In the genomic region with DNA sequence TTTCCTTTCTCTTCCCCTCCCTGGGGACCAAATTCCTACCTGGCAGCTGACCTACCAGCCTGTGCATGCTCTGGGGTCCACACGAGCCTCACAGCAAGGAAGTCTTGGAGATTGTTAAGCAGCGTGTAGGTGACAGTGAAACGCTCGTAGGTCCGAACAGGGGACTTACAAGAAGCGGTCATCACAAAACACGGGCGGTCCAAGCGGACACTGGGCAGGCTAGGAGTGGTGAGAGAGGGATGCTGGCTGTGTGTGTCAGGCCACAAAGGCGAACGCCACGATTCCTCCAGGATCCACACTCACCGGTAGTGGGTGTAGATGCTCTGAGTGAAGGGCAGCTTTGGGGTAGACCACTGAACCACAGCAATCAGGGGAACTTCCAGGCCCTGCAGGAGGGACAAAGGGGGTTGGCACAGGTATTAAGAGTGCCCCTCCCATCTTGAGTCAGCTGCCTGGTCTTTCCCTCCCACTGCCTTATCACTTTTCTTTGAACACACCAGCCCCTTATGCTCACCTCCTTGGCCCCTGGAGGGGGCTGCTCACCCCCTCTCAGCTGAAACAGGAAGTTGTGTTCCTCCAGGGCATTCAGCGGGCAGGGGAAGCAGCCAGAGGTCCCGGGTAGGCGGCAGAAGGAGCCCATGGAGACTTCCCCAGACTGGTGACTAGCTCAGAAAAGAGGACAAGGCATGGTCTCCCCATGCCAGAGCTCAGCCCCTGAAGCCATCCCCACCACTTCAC, we compare ENCODE assay signal across 2 cellular contexts.
TF ChIP-seq lines count a peak whose summit lies in the region.

No MANE protein-coding gene starts in this region.

TF ChIP-seq in A549, 52 proteins besides CTCF, POLR2A, EP300 and RAD21:
- TF ChIP-seq RCOR1 (IDR thresholded peaks at IDR 0.05; ENCODE audit: low read depth, low read length), result no peak
- no peak for TF ChIP-seq TFCP2L1 (CRISPR knock-in tag; IDR thresholded peaks at IDR 0.05)
- TF ChIP-seq, protein P1, sequence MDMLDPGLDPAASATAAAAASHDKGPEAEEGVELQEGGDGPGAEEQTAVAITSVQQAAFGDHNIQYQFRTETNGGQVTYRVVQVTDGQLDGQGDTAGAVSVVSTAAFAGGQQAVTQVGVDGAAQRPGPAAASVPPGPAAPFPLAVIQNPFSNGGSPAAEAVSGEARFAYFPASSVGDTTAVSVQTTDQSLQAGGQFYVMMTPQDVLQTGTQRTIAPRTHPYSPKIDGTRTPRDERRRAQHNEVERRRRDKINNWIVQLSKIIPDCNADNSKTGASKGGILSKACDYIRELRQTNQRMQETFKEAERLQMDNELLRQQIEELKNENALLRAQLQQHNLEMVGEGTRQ (IDR thresholded peaks at IDR 0.05), result no peak
- no peak for TF ChIP-seq PHF8 (IDR thresholded peaks at IDR 0.05; ENCODE audit: borderline replicate concordance, low read depth)
- no peak for TF ChIP-seq RNF2 (IDR thresholded peaks at IDR 0.05; ENCODE audit: borderline replicate concordance, low read depth)

TF ChIP-seq in HCT116, 20 proteins besides CTCF, POLR2A, EP300 and RAD21:
- TF ChIP-seq EZH2phosphoT487 (IDR thresholded peaks at IDR 0.05; ENCODE audit: borderline replicate concordance) (no peak), ZNF274 (IDR thresholded peaks at IDR 0.05; ENCODE audit: low read depth, low read length) (no peak), POLR2AphosphoS5 (IDR thresholded peaks at IDR 0.05; ENCODE audit: low read depth, low read length) (no peak), SRF (IDR thresholded peaks at IDR 0.05; ENCODE audit: low read depth) (no peak), JUND (IDR thresholded peaks at IDR 0.05) (no peak), YY1 (IDR thresholded peaks at IDR 0.05; ENCODE audit: extremely low read depth, insufficient replicate concordance, low read depth, low read length) (no peak), CBX3 (IDR thresholded peaks at IDR 0.05; ENCODE audit: low read depth) (no peak), SP1 (IDR thresholded peaks at IDR 0.05; ENCODE audit: low read depth) (no peak), ZFX (IDR thresholded peaks at IDR 0.05) (no peak), EZH2 (IDR thresholded peaks at IDR 0.05) (no peak), CEBPB (IDR thresholded peaks at IDR 0.05; ENCODE audit: low read depth) (no peak), SIN3A (IDR thresholded peaks at IDR 0.05; ENCODE audit: low read depth) (no peak), ELF1 (IDR thresholded peaks at IDR 0.05; ENCODE audit: borderline replicate concordance, low read depth) (no peak), TCF7L2 (IDR thresholded peaks at IDR 0.05; ENCODE audit: borderline replicate concordance, extremely low read depth, insufficient read depth, insufficient read length) (no peak), EGR1 (IDR thresholded peaks at IDR 0.05; ENCODE audit: low read depth) (no peak)
- TF ChIP-seq, protein P2, sequence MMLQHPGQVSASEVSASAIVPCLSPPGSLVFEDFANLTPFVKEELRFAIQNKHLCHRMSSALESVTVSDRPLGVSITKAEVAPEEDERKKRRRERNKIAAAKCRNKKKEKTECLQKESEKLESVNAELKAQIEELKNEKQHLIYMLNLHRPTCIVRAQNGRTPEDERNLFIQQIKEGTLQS (IDR thresholded peaks at IDR 0.05), result no peak
- TF ChIP-seq, protein P3, sequence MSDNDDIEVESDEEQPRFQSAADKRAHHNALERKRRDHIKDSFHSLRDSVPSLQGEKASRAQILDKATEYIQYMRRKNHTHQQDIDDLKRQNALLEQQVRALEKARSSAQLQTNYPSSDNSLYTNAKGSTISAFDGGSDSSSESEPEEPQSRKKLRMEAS (IDR thresholded peaks at IDR 0.05), result no peak
- TF ChIP-seq, protein P4, sequence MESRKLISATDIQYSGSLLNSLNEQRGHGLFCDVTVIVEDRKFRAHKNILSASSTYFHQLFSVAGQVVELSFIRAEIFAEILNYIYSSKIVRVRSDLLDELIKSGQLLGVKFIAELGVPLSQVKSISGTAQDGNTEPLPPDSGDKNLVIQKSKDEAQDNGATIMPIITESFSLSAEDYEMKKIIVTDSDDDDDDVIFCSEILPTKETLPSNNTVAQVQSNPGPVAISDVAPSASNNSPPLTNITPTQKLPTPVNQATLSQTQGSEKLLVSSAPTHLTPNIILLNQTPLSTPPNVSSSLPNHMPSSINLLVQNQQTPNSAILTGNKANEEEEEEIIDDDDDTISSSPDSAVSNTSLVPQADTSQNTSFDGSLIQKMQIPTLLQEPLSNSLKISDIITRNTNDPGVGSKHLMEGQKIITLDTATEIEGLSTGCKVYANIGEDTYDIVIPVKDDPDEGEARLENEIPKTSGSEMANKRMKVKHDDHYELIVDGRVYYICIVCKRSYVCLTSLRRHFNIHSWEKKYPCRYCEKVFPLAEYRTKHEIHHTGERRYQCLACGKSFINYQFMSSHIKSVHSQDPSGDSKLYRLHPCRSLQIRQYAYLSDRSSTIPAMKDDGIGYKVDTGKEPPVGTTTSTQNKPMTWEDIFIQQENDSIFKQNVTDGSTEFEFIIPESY (IDR thresholded peaks at IDR 0.05; ENCODE audit: extremely low read depth, insufficient replicate concordance, low read length), result no peak
- TF ChIP-seq, protein P5, sequence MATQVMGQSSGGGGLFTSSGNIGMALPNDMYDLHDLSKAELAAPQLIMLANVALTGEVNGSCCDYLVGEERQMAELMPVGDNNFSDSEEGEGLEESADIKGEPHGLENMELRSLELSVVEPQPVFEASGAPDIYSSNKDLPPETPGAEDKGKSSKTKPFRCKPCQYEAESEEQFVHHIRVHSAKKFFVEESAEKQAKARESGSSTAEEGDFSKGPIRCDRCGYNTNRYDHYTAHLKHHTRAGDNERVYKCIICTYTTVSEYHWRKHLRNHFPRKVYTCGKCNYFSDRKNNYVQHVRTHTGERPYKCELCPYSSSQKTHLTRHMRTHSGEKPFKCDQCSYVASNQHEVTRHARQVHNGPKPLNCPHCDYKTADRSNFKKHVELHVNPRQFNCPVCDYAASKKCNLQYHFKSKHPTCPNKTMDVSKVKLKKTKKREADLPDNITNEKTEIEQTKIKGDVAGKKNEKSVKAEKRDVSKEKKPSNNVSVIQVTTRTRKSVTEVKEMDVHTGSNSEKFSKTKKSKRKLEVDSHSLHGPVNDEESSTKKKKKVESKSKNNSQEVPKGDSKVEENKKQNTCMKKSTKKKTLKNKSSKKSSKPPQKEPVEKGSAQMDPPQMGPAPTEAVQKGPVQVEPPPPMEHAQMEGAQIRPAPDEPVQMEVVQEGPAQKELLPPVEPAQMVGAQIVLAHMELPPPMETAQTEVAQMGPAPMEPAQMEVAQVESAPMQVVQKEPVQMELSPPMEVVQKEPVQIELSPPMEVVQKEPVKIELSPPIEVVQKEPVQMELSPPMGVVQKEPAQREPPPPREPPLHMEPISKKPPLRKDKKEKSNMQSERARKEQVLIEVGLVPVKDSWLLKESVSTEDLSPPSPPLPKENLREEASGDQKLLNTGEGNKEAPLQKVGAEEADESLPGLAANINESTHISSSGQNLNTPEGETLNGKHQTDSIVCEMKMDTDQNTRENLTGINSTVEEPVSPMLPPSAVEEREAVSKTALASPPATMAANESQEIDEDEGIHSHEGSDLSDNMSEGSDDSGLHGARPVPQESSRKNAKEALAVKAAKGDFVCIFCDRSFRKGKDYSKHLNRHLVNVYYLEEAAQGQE (IDR thresholded peaks at IDR 0.05; ENCODE audit: low read depth), result no peak
